Comparison of ENCODE assay signal across 8 cellular contexts in the genomic region with DNA sequence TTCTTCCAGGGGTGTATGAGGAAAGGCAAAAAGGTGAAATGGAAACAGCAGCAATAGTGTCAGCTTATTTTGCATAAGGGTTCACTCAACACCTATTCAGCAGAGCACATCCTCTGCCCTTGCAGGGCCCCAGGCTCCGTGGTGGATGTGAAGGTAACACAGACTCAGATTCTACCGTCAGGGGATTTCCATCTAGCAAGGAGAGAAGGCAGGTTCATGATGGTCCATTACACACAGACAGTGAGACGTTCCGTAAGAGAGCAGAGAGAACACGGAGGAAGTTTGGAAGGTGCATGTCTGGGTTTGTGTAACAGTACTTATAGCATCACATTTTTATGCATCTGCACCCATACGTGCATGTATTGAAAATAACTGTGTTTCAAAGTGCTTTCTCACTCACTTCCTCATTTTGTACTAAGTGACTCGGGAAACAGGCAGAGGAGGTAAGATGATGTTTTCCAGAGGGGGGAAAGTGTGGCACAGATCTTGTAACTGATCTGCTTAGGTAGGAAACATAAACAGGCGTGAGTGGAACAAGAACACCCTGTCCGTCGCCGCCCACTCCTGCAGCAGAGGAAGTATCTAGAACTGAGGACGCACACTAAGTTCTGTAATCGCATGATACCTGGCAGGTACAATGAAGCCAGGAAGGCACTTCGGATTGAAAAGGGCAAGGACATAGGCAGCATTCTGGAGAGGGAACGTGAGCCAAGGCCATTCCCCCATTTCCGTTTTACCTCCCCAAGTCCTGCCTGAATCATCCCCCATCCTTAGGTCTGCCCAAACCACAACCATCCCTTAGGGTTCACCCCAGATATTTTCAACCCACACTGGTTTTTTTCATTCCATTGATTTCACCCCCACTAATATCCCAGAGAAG. TPM values are rescaled to one million over a fixed set of nuclear protein-coding genes. Genes with fewer than 3 reads are reported as not detected.
DNase-seq lines count a peak whose midpoint lies in the region; ATAC-seq and TF ChIP-seq lines count a peak whose summit lies in the region.

No MANE protein-coding gene starts in this region.

- peak overlapping the region; percentile 65 to 99 (median 98) for H3K27ac Mint-ChIP-seq in IgD-negative memory B cell
- H3K27ac Mint-ChIP-seq in nephron = peak overlapping the region; percentile 85 to 97 (median 96)

- peaks cover 5% of the 10 kb centered on the region for H3K27me3 Mint-ChIP-seq in IgD-negative memory B cell
- peaks cover 6% of the 10 kb centered on the region for H3K27me3 Mint-ChIP-seq in nephron (ENCODE audit: low read depth)

- H3K36me3 Mint-ChIP-seq in IgD-negative memory B cell (no peaks in the 10 kb centered on the region), nephron (ENCODE audit: low read depth) (no peaks in the 10 kb centered on the region)

- H3K4me3 Mint-ChIP-seq in IgD-negative memory B cell (peak overlapping the region; percentile 70 to 93 (median 90)), nephron (peak overlapping the region; percentile 93 to 96 (median 96))

- WGBS in lower leg skin, 2 donors = 32 to 41% methylated on average over 16 of the region's 16 CpGs

- H3K9me3 Mint-ChIP-seq in IgD-negative memory B cell = no peaks in the 10 kb centered on the region
- no peaks in the 10 kb centered on the region for H3K9me3 Mint-ChIP-seq in nephron

- DNase-seq in SIG-M5 treated with dmso at 0.1 percent for 504 hours (lab: John Stamatoyannopoulos, UW; ENCODE audit: unreplicated experiment) (peak; percentile 26), SIG-M5 (lab: John Stamatoyannopoulos, UW) (no peak), cerebellum (ENCODE audit: low spot score) (peak; percentile 14), occipital lobe (lab: John Stamatoyannopoulos, UW) (no peak), lower leg skin (ENCODE audit: low spot score in 2 of 2) (no peak)

- peaks cover 0 to 41% (median 14%) of the 10 kb centered on the region in 3 donors for H3K4me1 Mint-ChIP-seq in IgD-negative memory B cell
- peaks cover 14% of the 10 kb centered on the region for H3K4me1 Mint-ChIP-seq in nephron

- H3K4me3 ChIP-seq in lower leg skin (ENCODE audit: low read depth, poor library complexity, severe bottlenecking) = no peak overlapping the region

- TF ChIP-seq CTCF in nephron (IDR thresholded peaks at IDR 0.05; ENCODE audit: unreplicated experiment in 3 of 3) (no peak), lower leg skin (IDR thresholded peaks at IDR 0.05) (no peak)

- no peak for TF ChIP-seq POLR2A in lower leg skin (IDR thresholded peaks at IDR 0.05)

- ATAC-seq in GM21529 (IDR thresholded peaks at IDR 0.05; ENCODE audit: unreplicated experiment) = peak; percentile 66

- intact Hi-C loops in lower leg skin (cut with DNase I; ENCODE audit: low total_unique reads) = no loop called here

RNA-seq across cellular contexts. Expression of gene ENO4, which starts 1.0 kb away (rescaled TPM):
- polyA plus RNA-seq in IgD-negative memory B cell = 0.45 TPM
- 1.3 TPM for total RNA-seq in cerebellum
- total RNA-seq in occipital lobe = 0.78 TPM
- total RNA-seq in lower leg skin = 1 to 10 TPM in 1 of 4 donors, under 1 TPM in 1, not detected in 2; 0.06 to 4.4 TPM

Comparison
In these comparisons a context has a peak if more than half of its experiments do, and no peak if none do; other contexts are left out.
1. DNase-seq: peak in SIG-M5 treated with dmso at 0.1 percent for 504 hours (single experiment) and cerebellum (single experiment); none in SIG-M5 (single experiment), occipital lobe (single experiment) and lower leg skin (0 of 2).